1 cellular context compared by ENCODE assay signal in the genomic region with DNA sequence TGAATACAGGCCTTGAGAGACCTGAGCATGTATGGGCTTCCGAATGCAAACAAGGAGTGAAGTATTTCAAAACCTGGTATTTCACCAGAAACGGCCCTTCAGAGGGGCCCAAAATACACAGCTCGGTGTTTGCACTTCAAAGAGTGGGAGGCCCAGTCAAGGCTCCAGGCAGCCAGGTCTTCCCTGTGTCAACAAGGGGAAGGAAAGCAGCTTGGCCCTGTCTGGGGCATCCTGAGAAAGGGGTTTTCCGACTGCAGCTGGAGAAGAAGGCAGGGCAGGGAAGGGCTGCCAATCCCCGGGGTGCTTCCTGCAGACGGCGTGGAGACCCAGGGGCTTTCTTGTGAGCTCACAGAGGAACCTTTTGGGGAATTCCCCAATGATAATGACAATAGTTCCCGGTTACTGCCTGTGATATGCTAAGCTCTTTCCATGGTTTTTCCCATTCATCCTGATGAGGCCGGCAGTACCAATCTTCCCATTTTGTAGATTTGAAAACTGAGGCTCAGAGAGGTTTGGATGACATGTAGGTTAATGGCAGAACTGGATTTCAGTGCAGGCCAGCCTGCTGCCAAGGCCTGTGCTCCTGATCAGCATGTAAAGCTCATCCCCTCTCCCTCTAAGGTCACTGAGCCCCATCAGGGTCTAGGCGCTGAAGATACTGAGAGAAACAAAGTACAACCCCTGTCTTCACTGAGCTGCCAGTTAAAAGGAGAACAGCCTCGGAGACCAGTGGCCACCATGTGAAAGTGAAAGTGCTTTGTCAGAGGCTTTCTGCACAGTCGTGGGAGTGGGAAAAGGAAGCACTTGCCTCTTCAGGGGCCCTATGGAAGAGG.
TF ChIP-seq lines count a peak whose summit lies in the region.

No MANE protein-coding gene starts in this region.

TF ChIP-seq in SK-N-SH treated with all-trans-retinoic acid at 6 μM for 48 hours, 23 proteins besides CTCF, POLR2A, EP300 and RAD21 (continued from another document):
- TF ChIP-seq ZNF8 (CRISPR knock-in tag; IDR thresholded peaks at IDR 0.05) (no peak), PPARA (CRISPR knock-in tag; IDR thresholded peaks at IDR 0.05; ENCODE audit: borderline replicate concordance) (no peak), ZFP3 (CRISPR knock-in tag; IDR thresholded peaks at IDR 0.05) (no peak), GLIS3 (CRISPR knock-in tag; IDR thresholded peaks at IDR 0.05) (no peak), ZFP30 (CRISPR knock-in tag; IDR thresholded peaks at IDR 0.05) (no peak), TOX (CRISPR knock-in tag; IDR thresholded peaks at IDR 0.05; ENCODE audit: borderline replicate concordance) (no peak), RARB (CRISPR knock-in tag; IDR thresholded peaks at IDR 0.05) (no peak), POU6F1 (CRISPR knock-in tag; IDR thresholded peaks at IDR 0.05; ENCODE audit: borderline replicate concordance, low read depth) (no peak), SNAI2 (CRISPR knock-in tag; IDR thresholded peaks at IDR 0.05) (no peak), ZC3H10 (CRISPR knock-in tag; IDR thresholded peaks at IDR 0.05) (no peak), TCF4 (CRISPR knock-in tag; IDR thresholded peaks at IDR 0.05; ENCODE audit: borderline replicate concordance) (no peak), ARNTL (CRISPR knock-in tag; IDR thresholded peaks at IDR 0.05; ENCODE audit: borderline replicate concordance, low read depth) (no peak)
- TF ChIP-seq, protein P1, sequence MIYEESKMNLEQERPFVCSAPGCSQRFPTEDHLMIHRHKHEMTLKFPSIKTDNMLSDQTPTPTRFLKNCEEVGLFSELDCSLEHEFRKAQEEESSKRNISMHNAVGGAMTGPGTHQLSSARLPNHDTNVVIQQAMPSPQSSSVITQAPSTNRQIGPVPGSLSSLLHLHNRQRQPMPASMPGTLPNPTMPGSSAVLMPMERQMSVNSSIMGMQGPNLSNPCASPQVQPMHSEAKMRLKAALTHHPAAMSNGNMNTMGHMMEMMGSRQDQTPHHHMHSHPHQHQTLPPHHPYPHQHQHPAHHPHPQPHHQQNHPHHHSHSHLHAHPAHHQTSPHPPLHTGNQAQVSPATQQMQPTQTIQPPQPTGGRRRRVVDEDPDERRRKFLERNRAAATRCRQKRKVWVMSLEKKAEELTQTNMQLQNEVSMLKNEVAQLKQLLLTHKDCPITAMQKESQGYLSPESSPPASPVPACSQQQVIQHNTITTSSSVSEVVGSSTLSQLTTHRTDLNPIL (CRISPR knock-in tag; IDR thresholded peaks at IDR 0.05; ENCODE audit: low read depth): no peak
- TF ChIP-seq, protein P2, sequence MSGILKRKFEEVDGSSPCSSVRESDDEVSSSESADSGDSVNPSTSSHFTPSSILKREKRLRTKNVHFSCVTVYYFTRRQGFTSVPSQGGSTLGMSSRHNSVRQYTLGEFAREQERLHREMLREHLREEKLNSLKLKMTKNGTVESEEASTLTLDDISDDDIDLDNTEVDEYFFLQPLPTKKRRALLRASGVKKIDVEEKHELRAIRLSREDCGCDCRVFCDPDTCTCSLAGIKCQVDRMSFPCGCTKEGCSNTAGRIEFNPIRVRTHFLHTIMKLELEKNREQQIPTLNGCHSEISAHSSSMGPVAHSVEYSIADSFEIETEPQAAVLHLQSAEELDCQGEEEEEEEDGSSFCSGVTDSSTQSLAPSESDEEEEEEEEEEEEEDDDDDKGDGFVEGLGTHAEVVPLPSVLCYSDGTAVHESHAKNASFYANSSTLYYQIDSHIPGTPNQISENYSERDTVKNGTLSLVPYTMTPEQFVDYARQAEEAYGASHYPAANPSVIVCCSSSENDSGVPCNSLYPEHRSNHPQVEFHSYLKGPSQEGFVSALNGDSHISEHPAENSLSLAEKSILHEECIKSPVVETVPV (CRISPR knock-in tag; IDR thresholded peaks at IDR 0.05): no peak
- TF ChIP-seq, protein P3, sequence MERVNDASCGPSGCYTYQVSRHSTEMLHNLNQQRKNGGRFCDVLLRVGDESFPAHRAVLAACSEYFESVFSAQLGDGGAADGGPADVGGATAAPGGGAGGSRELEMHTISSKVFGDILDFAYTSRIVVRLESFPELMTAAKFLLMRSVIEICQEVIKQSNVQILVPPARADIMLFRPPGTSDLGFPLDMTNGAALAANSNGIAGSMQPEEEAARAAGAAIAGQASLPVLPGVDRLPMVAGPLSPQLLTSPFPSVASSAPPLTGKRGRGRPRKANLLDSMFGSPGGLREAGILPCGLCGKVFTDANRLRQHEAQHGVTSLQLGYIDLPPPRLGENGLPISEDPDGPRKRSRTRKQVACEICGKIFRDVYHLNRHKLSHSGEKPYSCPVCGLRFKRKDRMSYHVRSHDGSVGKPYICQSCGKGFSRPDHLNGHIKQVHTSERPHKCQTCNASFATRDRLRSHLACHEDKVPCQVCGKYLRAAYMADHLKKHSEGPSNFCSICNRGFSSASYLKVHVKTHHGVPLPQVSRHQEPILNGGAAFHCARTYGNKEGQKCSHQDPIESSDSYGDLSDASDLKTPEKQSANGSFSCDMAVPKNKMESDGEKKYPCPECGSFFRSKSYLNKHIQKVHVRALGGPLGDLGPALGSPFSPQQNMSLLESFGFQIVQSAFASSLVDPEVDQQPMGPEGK (CRISPR knock-in tag; IDR thresholded peaks at IDR 0.05; ENCODE audit: borderline replicate concordance): no peak
TF ChIP-seq in SK-N-SH treated with all-trans-retinoic acid at 6 μM for 48 hours: peak in this region for 0.
